8 cellular contexts compared by ENCODE assay signal in genomic region chr1:23916209-23917131, GRCh38. TPM values are rescaled to one million over a fixed set of nuclear protein-coding genes. Genes with fewer than 3 reads are reported as not detected.
DNase-seq lines count a peak whose midpoint lies in the region; ATAC-seq and TF ChIP-seq lines count a peak whose summit lies in the region.

No MANE protein-coding gene starts in this region.

- ATAC-seq in HG03196 (IDR thresholded peaks at IDR 0.05; ENCODE audit: unreplicated experiment), result peak; percentile 40

- peak; percentile 76 for TF ChIP-seq CTCF in fibroblast of villous mesenchyme (IDR thresholded peaks at IDR 0.05; ENCODE audit: insufficient read depth, low read depth, low read length)

- H3K4me3 ChIP-seq in fibroblast of villous mesenchyme (ENCODE audit: low read depth, low read length), result no peak overlapping the region

- peak; percentile 74 for DNase-seq in activated gamma-delta T cell treated with Interleukin-2 at 50 U/mL for 16 hours
- DNase-seq in activated gamma-delta T cell (lab: John Stamatoyannopoulos, UW), result no peak
- DNase-seq in NOMO-1 (lab: John Stamatoyannopoulos, UW; ENCODE audit: unreplicated experiment in 2 of 2), result peak; percentile 89 to 90
- peak; percentile 71 for DNase-seq in activated CD8-positive, alpha-beta memory T cell treated with anti-CD3 and anti-CD28 coated beads, Interleukin-2, amount 50 U/mL, for 48 hours
- peak; percentile 63 for DNase-seq in fibroblast of villous mesenchyme (ENCODE audit: low read depth)
- DNase-seq in non-pigmented ciliary epithelial cell (ENCODE audit: low read depth), result peak; percentile 23
- DNase-seq in ureter (ENCODE audit: low spot score), result peak; percentile 77

RNA-seq across cellular contexts. Expression of gene CNR2, which starts 3.3 kb away (rescaled TPM):
- total RNA-seq in fibroblast of villous mesenchyme (not detected in 2 replicates), ureter (not detected)

RNA-seq across cellular contexts. Expression of gene PNRC2, which starts 43.2 kb away (rescaled TPM):
- 60.9 and 108 TPM in 2 replicates for total RNA-seq in fibroblast of villous mesenchyme
- total RNA-seq in ureter, result 101 TPM

RNA-seq across cellular contexts. Expression of gene FUCA1, which starts 48.4 kb away (rescaled TPM):
- 4.8 and 7.8 TPM in 2 replicates for total RNA-seq in fibroblast of villous mesenchyme
- total RNA-seq in ureter, result 72.3 TPM
